In genomic region chr4:148962539-148963290, GRCh38 we compare ENCODE assay signal across 19 cellular contexts.
DNase-seq lines count a peak whose midpoint lies in the region.
"Had no signal": no experiment of that assay in that cellular context is flagged by ENCODE, and none has a peak within 500 bp of the region (broad histone marks: within the 10 kb centered on the region; RNA-seq: fewer than 3 reads in every experiment).

No MANE protein-coding gene starts in this region.

- no peaks in the 10 kb centered on the region for H3K9me3 ChIP-seq in adipocyte (ENCODE audit: control insufficient read depth, low read length)

- H3K4me1 ChIP-seq in adipocyte (ENCODE audit: control insufficient read depth, insufficient read depth, low read length) = no peaks in the 10 kb centered on the region
- H3K4me1 ChIP-seq: neural progenitor cell had no signal

- intact Hi-C loops in activated CD4-positive, alpha-beta memory T cell treated with anti-CD3 and anti-CD28 coated beads for 36 hours (cut with micrococcal nuclease) = no loop called here

- no peak overlapping the region for H3K9ac ChIP-seq in adipocyte (ENCODE audit: low read length)
- H3K9ac ChIP-seq: neural progenitor cell had no signal

- no peak overlapping the region for H3K4me3 Mint-ChIP-seq in activated CD4-positive, alpha-beta memory T cell treated with anti-CD3 and anti-CD28 coated beads for 36 hours
- H3K4me3 Mint-ChIP-seq: activated CD4-positive, alpha-beta T cell treated with anti-CD3 and anti-CD28 coated beads, Interleukin-2, amount 10 ng/mL, durations not matched to agents 24 days and 14 days; CD8-positive, alpha-beta memory T cell; central memory CD8-positive, alpha-beta T cell; neural progenitor cell; T-helper 1 cell treated with Interleukin-12 subunit alpha and Interleukin-12 subunit beta and Interleukin-4 antibody, amounts not matched to agents 30 μg/mL and 1 μg/mL, for 36 hours had no signal

- H3K4me3 ChIP-seq in adipocyte (ENCODE audit: low read length) = no peak overlapping the region
- H3K4me3 ChIP-seq: neural progenitor cell had no signal

- no peaks in the 10 kb centered on the region for H3K36me3 Mint-ChIP-seq in activated CD4-positive, alpha-beta memory T cell treated with anti-CD3 and anti-CD28 coated beads for 36 hours
- H3K36me3 Mint-ChIP-seq: CD8-positive, alpha-beta memory T cell; neural progenitor cell had no signal

- no peaks in the 10 kb centered on the region for H3K36me3 ChIP-seq in adipocyte (ENCODE audit: control insufficient read depth, insufficient read depth, low read length, severe bottlenecking)
- H3K36me3 ChIP-seq: neural progenitor cell had no signal

- CTCF ChIA-PET in activated CD4-positive, alpha-beta memory T cell treated with anti-CD3 and anti-CD28 coated beads for 36 hours (lab: Charles Lee) = no interaction called here

- DNase-seq in HS-27A (ENCODE audit: low read depth) = peak; percentile 34
- peak; percentile 7 for DNase-seq in adipocyte (ENCODE audit: low read depth)
- DNase-seq in fibroblast of peridontal ligament (ENCODE audit: extremely low read depth) = peak; percentile 1
- peak; percentile 3 for DNase-seq in smooth muscle cell of the brain vasculature (ENCODE audit: low read depth, low spot score)
- DNase-seq in SK-N-DZ (ENCODE audit: low spot score) = no peak
- no peak for DNase-seq in activated CD4-positive, alpha-beta memory T cell treated with anti-CD3 and anti-CD28 coated beads for 36 hours
- no peak for DNase-seq in caudate nucleus (lab: John Stamatoyannopoulos, UW)
- no peak for DNase-seq in MV-4-11 (lab: John Stamatoyannopoulos, UW)
- DNase-seq: activated CD4-positive, alpha-beta T cell treated with anti-CD3 and anti-CD28 coated beads, Interleukin-2, amount 10 ng/mL, durations not matched to agents 24 days and 14 days; CD8-positive, alpha-beta memory T cell; H7; left ventricle myocardium superior; NCI-H2081 treated with DMSO at 0.1 percent for 48 hours; NCI-H526; SHP77; stimulated activated CD8-positive, alpha-beta memory T cell treated with anti-CD3 and anti-CD28 coated beads, Interleukin-4, amount 100 ng/mL, for 48 hours had no signal

- H3K27me3 ChIP-seq in adipocyte (replicated peaks; ENCODE audit: control insufficient read depth, insufficient read depth, low read length) = no peaks in the 10 kb centered on the region
- H3K27me3 ChIP-seq: neural progenitor cell had no signal

- H3K9me3 Mint-ChIP-seq in activated CD4-positive, alpha-beta memory T cell treated with anti-CD3 and anti-CD28 coated beads for 36 hours = peaks cover 3% of the 10 kb centered on the region
- H3K9me3 Mint-ChIP-seq: activated CD4-positive, alpha-beta T cell treated with anti-CD3 and anti-CD28 coated beads, Interleukin-2, amount 10 ng/mL, durations not matched to agents 24 days and 14 days; central memory CD8-positive, alpha-beta T cell; neural progenitor cell; T-helper 1 cell treated with Interleukin-12 subunit alpha and Interleukin-12 subunit beta and Interleukin-4 antibody, amounts not matched to agents 30 μg/mL and 1 μg/mL, for 36 hours had no signal

- no peaks in the 10 kb centered on the region for H3K4me1 Mint-ChIP-seq in activated CD4-positive, alpha-beta memory T cell treated with anti-CD3 and anti-CD28 coated beads for 36 hours (ENCODE audit: low read depth)
- H3K4me1 Mint-ChIP-seq: activated CD4-positive, alpha-beta T cell treated with anti-CD3 and anti-CD28 coated beads, Interleukin-2, amount 10 ng/mL, durations not matched to agents 24 days and 14 days; CD8-positive, alpha-beta memory T cell; central memory CD8-positive, alpha-beta T cell; neural progenitor cell had no signal

- POLR2A ChIA-PET in activated CD4-positive, alpha-beta memory T cell treated with anti-CD3 and anti-CD28 coated beads for 36 hours (lab: Charles Lee) = no interaction called here

- no peaks in the 10 kb centered on the region for H3K27me3 Mint-ChIP-seq in activated CD4-positive, alpha-beta memory T cell treated with anti-CD3 and anti-CD28 coated beads for 36 hours
- H3K27me3 Mint-ChIP-seq: activated CD4-positive, alpha-beta T cell treated with anti-CD3 and anti-CD28 coated beads, Interleukin-2, amount 10 ng/mL, durations not matched to agents 24 days and 14 days; central memory CD8-positive, alpha-beta T cell had no signal

- H3K27ac Mint-ChIP-seq in activated CD4-positive, alpha-beta memory T cell treated with anti-CD3 and anti-CD28 coated beads for 36 hours = no peak overlapping the region
- H3K27ac Mint-ChIP-seq: activated CD4-positive, alpha-beta T cell treated with anti-CD3 and anti-CD28 coated beads, Interleukin-2, amount 10 ng/mL, durations not matched to agents 24 days and 14 days; CD8-positive, alpha-beta memory T cell; neural progenitor cell; T-helper 1 cell treated with Interleukin-12 subunit alpha and Interleukin-12 subunit beta and Interleukin-4 antibody, amounts not matched to agents 30 μg/mL and 1 μg/mL, for 36 hours had no signal

- H3K27ac ChIP-seq in caudate nucleus (ENCODE audit: low read depth, low read length) = no peak overlapping the region
- H3K27ac ChIP-seq: neural progenitor cell had no signal

Comparison
In these comparisons a context has a peak if more than half of its experiments do, and no peak if none do; other contexts are left out.
1. DNase-seq: peak in HS-27A (single experiment), adipocyte (single experiment), fibroblast of peridontal ligament (single experiment) and smooth muscle cell of the brain vasculature (single experiment); none in SK-N-DZ (single experiment), activated CD4-positive, alpha-beta memory T cell treated with anti-CD3 and anti-CD28 coated beads for 36 hours (single experiment), caudate nucleus (0 of 61) and MV-4-11 (single experiment).